Comparison of ENCODE assay signal across 9 cellular contexts in genomic region chr7:1727079-1727478, GRCh38.
"Had no signal": no experiment of that assay in that cellular context is flagged by ENCODE, and none has a peak within 500 bp of the region (broad histone marks: within the 10 kb centered on the region; RNA-seq: fewer than 3 reads in every experiment).

No MANE protein-coding gene starts in this region.

- H3K9ac ChIP-seq: GM23248, KMS-11 had no signal

- H3K36me3 ChIP-seq: HAP-1 had no signal

- H3K4me3 ChIP-seq: GM23248, HAP-1 had no signal

- H3K9me3 ChIP-seq: HAP-1 had no signal

- ATAC-seq: HCT116 had no signal

- DNase-seq: GM23248, GOT3, H7, IMR-90, KBM-7 had no signal

- H2AFZ ChIP-seq: GM23248 had no signal

- H3K4me1 ChIP-seq: HAP-1 had no signal

- H3K4me2 ChIP-seq: KMS-11 had no signal

- H3K27ac ChIP-seq: GM23248, HL-60, KMS-11 had no signal
